13 cellular contexts compared by ENCODE assay signal in genomic region chr2:226916662-226917061, GRCh38.
DNase-seq lines count a peak whose midpoint lies in the region; ATAC-seq lines count a peak whose summit lies in the region.
"Had no signal": no experiment of that assay in that cellular context is flagged by ENCODE, and none has a peak within 500 bp of the region (broad histone marks: within the 10 kb centered on the region; RNA-seq: fewer than 3 reads in every experiment).

No MANE protein-coding gene starts in this region.

- ATAC-seq in GM18511 (IDR thresholded peaks at IDR 0.05; ENCODE audit: unreplicated experiment) (peak; percentile 84), GM21423 (IDR thresholded peaks at IDR 0.05; ENCODE audit: unreplicated experiment) (peak; percentile 81), HG03066 (IDR thresholded peaks at IDR 0.05; ENCODE audit: low read depth, unreplicated experiment) (peak; percentile 64), T-helper 17 cell (no peak), aorta (ENCODE audit: low FRiP score) (no peak)

- intact Hi-C loops in aorta (cut with DNase I) = no loop called here

- H3K27ac Mint-ChIP-seq in T-helper 17 cell = peak overlapping the region; percentile 37
- H3K27ac Mint-ChIP-seq in T-helper 2 cell treated with Interferon-gamma antibody and Interleukin-4, amounts not matched to agents 5 μg/mL and 100 μg/mL, for 36 hours = no peak overlapping the region

- H3K4me1 Mint-ChIP-seq in T-helper 17 cell = peaks cover 13% of the 10 kb centered on the region
- peaks cover 5% of the 10 kb centered on the region for H3K4me1 Mint-ChIP-seq in T-helper 2 cell treated with Interferon-gamma antibody and Interleukin-4, amounts not matched to agents 5 μg/mL and 100 μg/mL, for 36 hours (ENCODE audit: low read depth)

- H3K27me3 ChIP-seq in aorta (ENCODE audit: control insufficient read depth in 1 of 2, insufficient read depth in 2 of 2, low read length in 1 of 2) = no peaks in the 10 kb centered on the region
- H3K27me3 ChIP-seq: right atrium auricular region had no signal

- no peaks in the 10 kb centered on the region for H3K27me3 Mint-ChIP-seq in T-helper 17 cell
- no peaks in the 10 kb centered on the region for H3K27me3 Mint-ChIP-seq in T-helper 2 cell treated with Interferon-gamma antibody and Interleukin-4, amounts not matched to agents 5 μg/mL and 100 μg/mL, for 36 hours (ENCODE audit: low read depth)

- no peaks in the 10 kb centered on the region for H3K9me3 ChIP-seq in T-helper 17 cell (ENCODE audit: control insufficient read depth, low read length, poor library complexity, severe bottlenecking)
- H3K9me3 ChIP-seq in aorta (ENCODE audit: control insufficient read depth, low read length) = no peaks in the 10 kb centered on the region
- H3K9me3 ChIP-seq: right atrium auricular region had no signal

- no peak overlapping the region for H3K4me3 Mint-ChIP-seq in T-helper 17 cell
- no peak overlapping the region for H3K4me3 Mint-ChIP-seq in T-helper 2 cell treated with Interferon-gamma antibody and Interleukin-4, amounts not matched to agents 5 μg/mL and 100 μg/mL, for 36 hours

- H3K4me1 ChIP-seq in aorta (ENCODE audit: control insufficient read depth in 1 of 2, insufficient read depth in 2 of 2, low read length in 2 of 2) = no peaks in the 10 kb centered on the region
- H3K4me1 ChIP-seq: right atrium auricular region had no signal

- no peaks in the 10 kb centered on the region for H3K9me3 Mint-ChIP-seq in T-helper 2 cell treated with Interferon-gamma antibody and Interleukin-4, amounts not matched to agents 5 μg/mL and 100 μg/mL, for 36 hours

- H3K4me3 ChIP-seq in aorta (ENCODE audit: low read length in 2 of 2) = no peak overlapping the region
- H3K4me3 ChIP-seq: right atrium auricular region had no signal

- no peaks in the 10 kb centered on the region for H3K36me3 Mint-ChIP-seq in T-helper 17 cell (ENCODE audit: low read depth)
- H3K36me3 Mint-ChIP-seq in T-helper 2 cell treated with Interferon-gamma antibody and Interleukin-4, amounts not matched to agents 5 μg/mL and 100 μg/mL, for 36 hours (ENCODE audit: low read depth) = peaks cover 14% of the 10 kb centered on the region

- H3K36me3 ChIP-seq in aorta (ENCODE audit: control insufficient read depth in 1 of 2, insufficient read depth in 2 of 2, low read length in 1 of 2) = peaks cover 2% of the 10 kb centered on the region in 2 donors

- 83 to 85% methylated on average over 1 of the region's 1 CpG for WGBS in aorta, 2 donors

- no peak overlapping the region for H3K27ac ChIP-seq in aorta (ENCODE audit: low read depth in 1 of 2, low read length in 2 of 2)
- H3K27ac ChIP-seq: right atrium auricular region had no signal

- DNase-seq in T-helper 17 cell (no peak), NCI-H2171 (lab: John Stamatoyannopoulos, UW) (no peak), aorta (no peak), AML-193 (lab: John Stamatoyannopoulos, UW) (no peak)
- DNase-seq in T-helper 2 cell treated with Interferon-gamma antibody and Interleukin-4, amounts not matched to agents 5 μg/mL and 100 μg/mL, for 36 hours (ENCODE audit: low spot score) = no peak
- DNase-seq: effector memory CD4-positive, alpha-beta T cell; hippocampal formation; NCI-H187; RPMI8226 had no signal

Comparison
In these comparisons a context has a peak if more than half of its experiments do, and no peak if none do; other contexts are left out.
1. ATAC-seq: peak in GM18511 (single experiment), GM21423 (single experiment) and HG03066 (single experiment); none in T-helper 17 cell (single experiment) and aorta (single experiment).